In the genomic region with DNA sequence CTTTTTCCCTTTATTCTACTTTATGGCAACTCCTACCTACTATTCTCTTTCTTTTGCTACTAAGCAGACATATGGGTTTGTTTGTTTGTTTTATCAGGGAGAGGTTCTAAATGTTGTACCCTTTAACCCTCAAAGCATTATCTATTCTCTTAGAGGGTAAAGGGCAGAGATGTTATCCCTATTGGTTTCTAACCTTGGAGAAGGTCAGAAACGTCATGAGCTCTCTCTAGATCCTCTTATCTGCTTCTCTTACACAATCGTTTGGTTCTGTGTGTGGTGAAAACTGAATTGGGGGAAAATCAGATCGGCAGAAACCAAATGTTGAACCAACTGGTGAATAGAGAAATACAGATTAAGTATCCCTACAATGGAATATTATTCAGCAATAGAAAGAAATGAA, we compare ENCODE assay signal across 1 cellular context.
TF ChIP-seq lines count a peak whose summit lies in the region.

No MANE protein-coding gene starts in this region.

TF ChIP-seq in HepG2, 621 proteins besides CTCF, POLR2A, EP300 and RAD21 (continued from another document):
- no peak for TF ChIP-seq ZNF850 (CRISPR knock-in tag; conservative IDR thresholded peaks at IDR 0.05)
- peak; percentile 53; the same call in 1 of the 2 replicates for TF ChIP-seq ZMYM4 (CRISPR knock-in tag; IDR thresholded peaks at IDR 0.05)
- TF ChIP-seq, protein P1, sequence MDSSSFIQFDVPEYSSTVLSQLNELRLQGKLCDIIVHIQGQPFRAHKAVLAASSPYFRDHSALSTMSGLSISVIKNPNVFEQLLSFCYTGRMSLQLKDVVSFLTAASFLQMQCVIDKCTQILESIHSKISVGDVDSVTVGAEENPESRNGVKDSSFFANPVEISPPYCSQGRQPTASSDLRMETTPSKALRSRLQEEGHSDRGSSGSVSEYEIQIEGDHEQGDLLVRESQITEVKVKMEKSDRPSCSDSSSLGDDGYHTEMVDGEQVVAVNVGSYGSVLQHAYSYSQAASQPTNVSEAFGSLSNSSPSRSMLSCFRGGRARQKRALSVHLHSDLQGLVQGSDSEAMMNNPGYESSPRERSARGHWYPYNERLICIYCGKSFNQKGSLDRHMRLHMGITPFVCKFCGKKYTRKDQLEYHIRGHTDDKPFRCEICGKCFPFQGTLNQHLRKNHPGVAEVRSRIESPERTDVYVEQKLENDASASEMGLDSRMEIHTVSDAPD (CRISPR knock-in tag; IDR thresholded peaks at IDR 0.05), result peak; percentile 86
- TF ChIP-seq, protein P2, sequence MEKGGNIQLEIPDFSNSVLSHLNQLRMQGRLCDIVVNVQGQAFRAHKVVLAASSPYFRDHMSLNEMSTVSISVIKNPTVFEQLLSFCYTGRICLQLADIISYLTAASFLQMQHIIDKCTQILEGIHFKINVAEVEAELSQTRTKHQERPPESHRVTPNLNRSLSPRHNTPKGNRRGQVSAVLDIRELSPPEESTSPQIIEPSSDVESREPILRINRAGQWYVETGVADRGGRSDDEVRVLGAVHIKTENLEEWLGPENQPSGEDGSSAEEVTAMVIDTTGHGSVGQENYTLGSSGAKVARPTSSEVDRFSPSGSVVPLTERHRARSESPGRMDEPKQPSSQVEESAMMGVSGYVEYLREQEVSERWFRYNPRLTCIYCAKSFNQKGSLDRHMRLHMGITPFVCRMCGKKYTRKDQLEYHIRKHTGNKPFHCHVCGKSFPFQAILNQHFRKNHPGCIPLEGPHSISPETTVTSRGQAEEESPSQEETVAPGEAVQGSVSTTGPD (CRISPR knock-in tag; IDR thresholded peaks at IDR 0.05), result peak; percentile 74; the same call in 1 of the 2 replicates
- TF ChIP-seq, protein P3, sequence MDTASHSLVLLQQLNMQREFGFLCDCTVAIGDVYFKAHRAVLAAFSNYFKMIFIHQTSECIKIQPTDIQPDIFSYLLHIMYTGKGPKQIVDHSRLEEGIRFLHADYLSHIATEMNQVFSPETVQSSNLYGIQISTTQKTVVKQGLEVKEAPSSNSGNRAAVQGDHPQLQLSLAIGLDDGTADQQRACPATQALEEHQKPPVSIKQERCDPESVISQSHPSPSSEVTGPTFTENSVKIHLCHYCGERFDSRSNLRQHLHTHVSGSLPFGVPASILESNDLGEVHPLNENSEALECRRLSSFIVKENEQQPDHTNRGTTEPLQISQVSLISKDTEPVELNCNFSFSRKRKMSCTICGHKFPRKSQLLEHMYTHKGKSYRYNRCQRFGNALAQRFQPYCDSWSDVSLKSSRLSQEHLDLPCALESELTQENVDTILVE (CRISPR knock-in tag; IDR thresholded peaks at IDR 0.05), result peak; percentile 42; the same call in 1 of the 2 replicates
- TF ChIP-seq KDM6A (CRISPR knock-in tag; IDR thresholded peaks at IDR 0.05; ENCODE audit: low read depth), result peak; percentile 59; the same call in 1 of the 2 replicates
- peak; percentile 56; the same call in 1 of the 2 replicates for TF ChIP-seq ATF1 (CRISPR knock-in tag; IDR thresholded peaks at IDR 0.05)
- peak; percentile 42; the same call in 1 of the 2 replicates for TF ChIP-seq ZSCAN9 (CRISPR knock-in tag; IDR thresholded peaks at IDR 0.05; ENCODE audit: borderline replicate concordance)
- TF ChIP-seq, protein P4, sequence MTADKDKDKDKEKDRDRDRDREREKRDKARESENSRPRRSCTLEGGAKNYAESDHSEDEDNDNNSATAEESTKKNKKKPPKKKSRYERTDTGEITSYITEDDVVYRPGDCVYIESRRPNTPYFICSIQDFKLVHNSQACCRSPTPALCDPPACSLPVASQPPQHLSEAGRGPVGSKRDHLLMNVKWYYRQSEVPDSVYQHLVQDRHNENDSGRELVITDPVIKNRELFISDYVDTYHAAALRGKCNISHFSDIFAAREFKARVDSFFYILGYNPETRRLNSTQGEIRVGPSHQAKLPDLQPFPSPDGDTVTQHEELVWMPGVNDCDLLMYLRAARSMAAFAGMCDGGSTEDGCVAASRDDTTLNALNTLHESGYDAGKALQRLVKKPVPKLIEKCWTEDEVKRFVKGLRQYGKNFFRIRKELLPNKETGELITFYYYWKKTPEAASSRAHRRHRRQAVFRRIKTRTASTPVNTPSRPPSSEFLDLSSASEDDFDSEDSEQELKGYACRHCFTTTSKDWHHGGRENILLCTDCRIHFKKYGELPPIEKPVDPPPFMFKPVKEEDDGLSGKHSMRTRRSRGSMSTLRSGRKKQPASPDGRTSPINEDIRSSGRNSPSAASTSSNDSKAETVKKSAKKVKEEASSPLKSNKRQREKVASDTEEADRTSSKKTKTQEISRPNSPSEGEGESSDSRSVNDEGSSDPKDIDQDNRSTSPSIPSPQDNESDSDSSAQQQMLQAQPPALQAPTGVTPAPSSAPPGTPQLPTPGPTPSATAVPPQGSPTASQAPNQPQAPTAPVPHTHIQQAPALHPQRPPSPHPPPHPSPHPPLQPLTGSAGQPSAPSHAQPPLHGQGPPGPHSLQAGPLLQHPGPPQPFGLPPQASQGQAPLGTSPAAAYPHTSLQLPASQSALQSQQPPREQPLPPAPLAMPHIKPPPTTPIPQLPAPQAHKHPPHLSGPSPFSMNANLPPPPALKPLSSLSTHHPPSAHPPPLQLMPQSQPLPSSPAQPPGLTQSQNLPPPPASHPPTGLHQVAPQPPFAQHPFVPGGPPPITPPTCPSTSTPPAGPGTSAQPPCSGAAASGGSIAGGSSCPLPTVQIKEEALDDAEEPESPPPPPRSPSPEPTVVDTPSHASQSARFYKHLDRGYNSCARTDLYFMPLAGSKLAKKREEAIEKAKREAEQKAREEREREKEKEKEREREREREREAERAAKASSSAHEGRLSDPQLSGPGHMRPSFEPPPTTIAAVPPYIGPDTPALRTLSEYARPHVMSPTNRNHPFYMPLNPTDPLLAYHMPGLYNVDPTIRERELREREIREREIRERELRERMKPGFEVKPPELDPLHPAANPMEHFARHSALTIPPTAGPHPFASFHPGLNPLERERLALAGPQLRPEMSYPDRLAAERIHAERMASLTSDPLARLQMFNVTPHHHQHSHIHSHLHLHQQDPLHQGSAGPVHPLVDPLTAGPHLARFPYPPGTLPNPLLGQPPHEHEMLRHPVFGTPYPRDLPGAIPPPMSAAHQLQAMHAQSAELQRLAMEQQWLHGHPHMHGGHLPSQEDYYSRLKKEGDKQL (CRISPR knock-in tag; IDR thresholded peaks at IDR 0.05; ENCODE audit: low read depth), result peak; percentile 47; the same call in 1 of the 2 replicates
TF ChIP-seq in HepG2: peak in this region for 89.
